1 cellular context compared by ENCODE assay signal in the genomic region with DNA sequence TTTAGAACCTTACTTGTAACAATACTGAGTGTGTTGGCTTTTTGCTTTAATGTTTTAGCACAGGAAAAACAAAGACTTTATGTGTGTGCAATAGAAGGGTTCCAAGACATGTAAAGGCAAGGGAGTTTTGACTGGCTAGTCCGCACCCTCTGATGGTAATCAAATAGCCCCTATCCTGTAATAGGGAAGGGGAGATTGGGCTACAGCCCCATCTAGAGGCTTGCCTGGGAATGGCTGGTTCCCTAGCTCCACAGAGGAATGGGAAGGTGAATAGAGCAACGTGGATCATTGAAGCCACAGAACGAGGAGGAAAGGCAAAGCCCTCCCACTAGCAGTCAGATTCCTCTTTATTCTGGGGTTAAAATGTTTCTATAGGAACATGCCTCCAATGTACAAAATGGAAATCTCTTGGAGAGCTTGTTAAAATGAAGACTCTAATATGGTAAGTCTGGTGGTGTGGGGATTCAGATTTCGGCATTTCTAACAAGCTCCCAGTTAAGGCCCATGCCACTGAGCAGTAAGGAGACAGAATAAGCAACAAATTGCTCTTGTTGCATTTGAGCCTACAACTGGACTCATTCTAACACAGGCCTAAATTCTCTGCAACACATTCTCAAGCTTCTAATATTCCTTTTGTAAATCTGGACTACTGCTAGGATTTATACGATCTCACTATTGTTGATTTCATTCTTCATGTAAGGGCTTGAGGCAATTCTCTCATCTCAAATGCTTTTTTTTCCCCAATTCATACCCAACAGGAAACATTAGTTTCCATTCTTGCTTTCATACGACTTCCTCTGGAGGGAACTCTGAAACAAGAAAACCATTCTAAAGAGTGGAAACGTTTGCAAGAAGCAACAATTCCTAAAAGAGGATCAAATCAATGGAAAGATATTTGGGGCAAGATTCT.
TF ChIP-seq lines count a peak whose summit lies in the region.

No MANE protein-coding gene starts in this region.

TF ChIP-seq in endothelial cell of umbilical vein, 7 proteins besides CTCF, POLR2A, EP300 and RAD21:
- TF ChIP-seq GATA2 (IDR thresholded peaks at IDR 0.05; ENCODE audit: insufficient read depth, insufficient read length, low read depth, low read length) = peak; percentile 30
- no peak for TF ChIP-seq JUN (IDR thresholded peaks at IDR 0.05; ENCODE audit: borderline replicate concordance, insufficient read depth, insufficient read length, low read depth)
